ENCODE assay signal across 14 cellular contexts in the genomic region with DNA sequence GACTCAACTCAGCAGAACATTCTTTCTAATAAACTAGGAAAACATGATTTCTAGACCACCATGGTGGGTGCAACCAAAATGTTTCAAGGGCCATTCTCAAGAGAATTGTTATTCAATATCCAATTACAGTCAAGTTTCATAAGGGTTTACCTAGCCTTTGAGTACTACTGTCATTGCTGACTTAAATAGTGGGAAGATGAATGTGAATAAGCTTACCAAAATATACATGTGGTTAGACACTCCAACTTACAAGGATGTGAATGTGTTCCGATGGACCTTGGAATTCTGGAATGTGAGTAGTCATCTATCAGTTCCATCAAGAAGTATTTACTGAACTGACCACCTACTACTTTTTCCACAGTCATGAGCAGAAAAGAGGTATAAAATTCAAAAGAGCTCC. TPM values are rescaled to one million over a fixed set of nuclear protein-coding genes. Genes with fewer than 3 reads are reported as not detected.
DNase-seq lines count a peak whose midpoint lies in the region; ATAC-seq lines count a peak whose summit lies in the region.
"Had no signal": no experiment of that assay in that cellular context is flagged by ENCODE, and none has a peak within 500 bp of the region (broad histone marks: within the 10 kb centered on the region; RNA-seq: fewer than 3 reads in every experiment).

No MANE protein-coding gene starts in this region.

- H3K36me3 ChIP-seq in SJSA1, result peaks cover 17% of the 10 kb centered on the region; the same call in 1 of the 2 replicates
- H3K36me3 ChIP-seq: gastrocnemius medialis had no signal

- H3K27me3 ChIP-seq in SJSA1 (replicated peaks), result no peaks in the 10 kb centered on the region
- H3K27me3 ChIP-seq: gastrocnemius medialis had no signal

- H3K4me1 ChIP-seq in SJSA1 (replicated peaks), result peaks cover 85% of the 10 kb centered on the region

- no peak overlapping the region for H3K4me3 ChIP-seq in SJSA1
- H3K4me3 ChIP-seq: gastrocnemius medialis had no signal

- DNase-seq in NCI-H2171 treated with DMSO at 0.1 percent for 48 hours (lab: John Stamatoyannopoulos, UW), result peak; percentile 19
- no peak for DNase-seq in NCI-H2171 (lab: John Stamatoyannopoulos, UW)
- peak; percentile 54 to 95 for DNase-seq in SJSA1 (ENCODE audit: low read depth in 1 of 2, low spot score in 2 of 2)
- DNase-seq in fibroblast of peridontal ligament (ENCODE audit: extremely low read depth), result peak; percentile 97
- peak; percentile 56 for DNase-seq in stromal cell of bone marrow (ENCODE audit: low read depth)
- DNase-seq in amygdala (lab: John Stamatoyannopoulos, UW), result no peak
- no peak for DNase-seq in NK-92 treated with Interleukin-12 subunit alpha and Interleukin-12 subunit beta, amount 100 ng/mL, for 24 hours (lab: John Stamatoyannopoulos, UW)
- DNase-seq: activated CD4-positive, alpha-beta T cell treated with anti-CD3 and anti-CD28 coated beads, Interleukin-2, amount 10 ng/mL, durations not matched to agents 7 days and 5 days; central memory CD4-positive, alpha-beta T cell; DND-41; left ventricle myocardium superior; posterior cingulate gyrus had no signal

- H3K9me3 ChIP-seq in SJSA1 (replicated peaks), result no peaks in the 10 kb centered on the region
- H3K9me3 ChIP-seq: gastrocnemius medialis had no signal

- peak overlapping the region; percentile 94 for H3K27ac ChIP-seq in SJSA1

- ATAC-seq in GM21526 (IDR thresholded peaks at IDR 0.05; ENCODE audit: low FRiP score, unreplicated experiment), result no peak

RNA-seq across cellular contexts. Expression of gene SH3RF1, which starts 16.9 kb away (rescaled TPM):
- total RNA-seq in SJSA1 (2014; rRNA removed; shearing (Covaris generic)), result 9.0 and 14.1 TPM in 2 replicates

Comparison
In these comparisons a context has a peak if more than half of its experiments do, and no peak if none do; other contexts are left out.
1. DNase-seq: peak in NCI-H2171 treated with DMSO at 0.1 percent for 48 hours (single experiment), SJSA1 (2 of 2), fibroblast of peridontal ligament (single experiment) and stromal cell of bone marrow (single experiment); none in NCI-H2171 (single experiment), amygdala (0 of 56) and NK-92 treated with Interleukin-12 subunit alpha and Interleukin-12 subunit beta, amount 100 ng/mL, for 24 hours (single experiment).